Comparison of ENCODE assay signal across 9 cellular contexts in genomic region chr9:21974230-21974541, GRCh38. TPM values are rescaled to one million over a fixed set of nuclear protein-coding genes. Genes with fewer than 3 reads are reported as not detected.
DNase-seq lines count a peak whose midpoint lies in the region; ATAC-seq and TF ChIP-seq lines count a peak whose summit lies in the region.
"Had no signal": no experiment of that assay in that cellular context is flagged by ENCODE, and none has a peak within 500 bp of the region (broad histone marks: within the 10 kb centered on the region; RNA-seq: fewer than 3 reads in every experiment).

No MANE protein-coding gene starts in this region.

- H3K9me3 ChIP-seq in breast epithelium (no peaks in the 10 kb centered on the region), iPS-15b (ENCODE audit: control insufficient read depth, insufficient read depth, low read length) (no peaks in the 10 kb centered on the region), thoracic aorta (no peaks in the 10 kb centered on the region)
- H3K9me3 ChIP-seq: HAP-1 had no signal

- H3K9me3 Mint-ChIP-seq in MCF 10A (ENCODE audit: unreplicated experiment), result no peaks in the 10 kb centered on the region
- H3K9me3 Mint-ChIP-seq in activated CD4-positive, alpha-beta memory T cell treated with anti-CD3 and anti-CD28 coated beads for 36 hours, result peaks cover 3% of the 10 kb centered on the region

- no peak overlapping the region for H3K9ac ChIP-seq in iPS-15b (ENCODE audit: low read depth, low read length)

- H3K27me3 Mint-ChIP-seq in MCF 10A (ENCODE audit: insufficient read depth, unreplicated experiment), result no peaks in the 10 kb centered on the region
- peaks cover 70% of the 10 kb centered on the region for H3K27me3 Mint-ChIP-seq in activated CD4-positive, alpha-beta memory T cell treated with anti-CD3 and anti-CD28 coated beads for 36 hours

- H3K4me3 Mint-ChIP-seq in MCF 10A (ENCODE audit: unreplicated experiment), result no peak overlapping the region
- peak overlapping the region; percentile 75 for H3K4me3 Mint-ChIP-seq in activated CD4-positive, alpha-beta memory T cell treated with anti-CD3 and anti-CD28 coated beads for 36 hours

- POLR2A ChIA-PET in MCF 10A (lab: Yijun Ruan, JAX), result no interaction called here
- POLR2A ChIA-PET in activated CD4-positive, alpha-beta memory T cell treated with anti-CD3 and anti-CD28 coated beads for 36 hours (lab: Charles Lee), result no interaction called here

- TF ChIP-seq CTCF in breast epithelium (IDR thresholded peaks at IDR 0.05), result no peak
- no peak for TF ChIP-seq CTCF in MCF 10A (IDR thresholded peaks at IDR 0.05; ENCODE audit: unreplicated experiment)
- TF ChIP-seq CTCF in thoracic aorta (IDR thresholded peaks at IDR 0.05), result no peak

- no peak for ATAC-seq in thoracic aorta (ENCODE audit: insufficient number of reproducible peaks, low FRiP score, low read depth)
- no peak for ATAC-seq in HG02571 (IDR thresholded peaks at IDR 0.05; ENCODE audit: unreplicated experiment)
- ATAC-seq in sciatic nerve, result no peak

- no peak for DNase-seq in breast epithelium (ENCODE audit: low spot score in 2 of 2)
- no peak for DNase-seq in MCF 10A (ENCODE audit: unreplicated experiment)
- DNase-seq in activated CD4-positive, alpha-beta memory T cell treated with anti-CD3 and anti-CD28 coated beads for 36 hours, result no peak
- no peak for DNase-seq in thoracic aorta (ENCODE audit: low spot score)
- DNase-seq in sciatic nerve (ENCODE audit: low spot score), result no peak
- DNase-seq in NCI-H2227 (lab: John Stamatoyannopoulos, UW; ENCODE audit: unreplicated experiment), result no peak

- CTCF ChIA-PET in MCF 10A (lab: Yijun Ruan, JAX), result no interaction called here
- CTCF ChIA-PET in activated CD4-positive, alpha-beta memory T cell treated with anti-CD3 and anti-CD28 coated beads for 36 hours (lab: Charles Lee), result interaction anchor here (1.3 kb wide), 1 partner anchor 34 kb away, joined by 7 read pairs; no protein-coding TSS in a partner anchor

- no peaks in the 10 kb centered on the region for H3K36me3 Mint-ChIP-seq in MCF 10A (ENCODE audit: insufficient read depth, unreplicated experiment)
- peaks cover 2% of the 10 kb centered on the region for H3K36me3 Mint-ChIP-seq in activated CD4-positive, alpha-beta memory T cell treated with anti-CD3 and anti-CD28 coated beads for 36 hours

- peaks cover 4 to 100% of the 10 kb centered on the region in 2 donors for H3K27me3 ChIP-seq in breast epithelium
- H3K27me3 ChIP-seq in iPS-15b (ENCODE audit: control insufficient read depth, insufficient read depth, low read length), result peaks cover 94% of the 10 kb centered on the region
- H3K27me3 ChIP-seq in thoracic aorta (replicated peaks; ENCODE audit: insufficient read depth), result peaks cover 63% of the 10 kb centered on the region

- no TSS peak for BruUV-seq in MCF 10A (replicated peaks; lab: Mats Ljungman, UMichigan)

- no peak for TF ChIP-seq POLR2A in breast epithelium (IDR thresholded peaks at IDR 0.05)

- intact Hi-C loops in breast epithelium (cut with DNase I; ENCODE audit: low total_unique reads) (no loop called here), MCF 10A (cut with micrococcal nuclease) (no loop called here), sciatic nerve (cut with DNase I) (no loop called here)
- intact Hi-C loops in activated CD4-positive, alpha-beta memory T cell treated with anti-CD3 and anti-CD28 coated beads for 36 hours (cut with micrococcal nuclease), result loop anchor here (1.0 to 10.0 kb wide), 3 partner anchors 31 to 1851 kb away; partner anchors contain the start of gene ELAVL2

- no peaks in the 10 kb centered on the region for H3K4me1 Mint-ChIP-seq in MCF 10A (ENCODE audit: insufficient read depth, unreplicated experiment)
- H3K4me1 Mint-ChIP-seq in activated CD4-positive, alpha-beta memory T cell treated with anti-CD3 and anti-CD28 coated beads for 36 hours (ENCODE audit: low read depth), result peaks cover 13% of the 10 kb centered on the region

- H3K27ac ChIP-seq in breast epithelium (no peak overlapping the region), thoracic aorta (no peak overlapping the region)

- peak overlapping the region; percentile 24 to 74 (median 47) for H3K4me3 ChIP-seq in breast epithelium
- peak overlapping the region; percentile 55 for H3K4me3 ChIP-seq in iPS-15b (ENCODE audit: low read depth, low read length)
- peak overlapping the region; percentile 68 for H3K4me3 ChIP-seq in thoracic aorta
- H3K4me3 ChIP-seq: HAP-1 had no signal

- H3K36me3 ChIP-seq in breast epithelium, result no peaks in the 10 kb centered on the region
- H3K36me3 ChIP-seq in iPS-15b (ENCODE audit: control insufficient read depth, insufficient read depth, low read length), result no peaks in the 10 kb centered on the region
- H3K36me3 ChIP-seq in thoracic aorta, result no peaks in the 10 kb centered on the region

- no peak overlapping the region for H3K27ac Mint-ChIP-seq in MCF 10A (ENCODE audit: low read depth, unreplicated experiment)
- no peak overlapping the region for H3K27ac Mint-ChIP-seq in activated CD4-positive, alpha-beta memory T cell treated with anti-CD3 and anti-CD28 coated beads for 36 hours

- H3K4me1 ChIP-seq in breast epithelium (no peaks in the 10 kb centered on the region), iPS-15b (ENCODE audit: control insufficient read depth, insufficient read depth, low read length) (peaks cover 8% of the 10 kb centered on the region), thoracic aorta (ENCODE audit: control insufficient read depth in 1 of 2, low read depth in 2 of 2) (peaks cover 7 to 14% of the 10 kb centered on the region in 2 donors)
- H3K4me1 ChIP-seq: HAP-1 had no signal

RNA-seq across cellular contexts. Expression of gene CDKN2A, which starts 20.0 kb away (rescaled TPM):
- total RNA-seq in breast epithelium (10 to 100 TPM in 1 of 3 donors, 1 to 10 TPM in 1, under 1 TPM in 1; 0.80 to 19.3 (median 3.5) TPM), MCF 10A (2022) (not detected in 2 replicates), thoracic aorta (10 to 100 TPM in 1 of 2 donors, 1 to 10 TPM in 1; 4.1 to 10.3 TPM), sciatic nerve (1.5 TPM)
- 1 to 10 TPM; 3.9 TPM for total RNA-seq in activated CD4-positive, alpha-beta memory T cell treated with anti-CD3 and anti-CD28 coated beads for 36 hours

RNA-seq across cellular contexts. Expression of gene CDKN2B-AS1, which starts 20.4 kb away (rescaled TPM):
- total RNA-seq in breast epithelium, result 1 to 10 TPM; 1.3 to 4.6 (median 3.2) TPM
- total RNA-seq in MCF 10A (2022), result not detected in 2 replicates
- under 1 TPM; 0.59 to 0.87 TPM for total RNA-seq in activated CD4-positive, alpha-beta memory T cell treated with anti-CD3 and anti-CD28 coated beads for 36 hours
- not detected for total RNA-seq in thoracic aorta
- total RNA-seq in sciatic nerve, result 1.4 TPM

RNA-seq across cellular contexts. Expression of gene CDKN2B, which starts 34.9 kb away (rescaled TPM):
- 10 to 100 TPM in 2 of 3 donors, 1 to 10 TPM in 1; 7.3 to 70.1 (median 18.4) TPM for total RNA-seq in breast epithelium
- total RNA-seq in MCF 10A (2022), result not detected in 2 replicates
- total RNA-seq in activated CD4-positive, alpha-beta memory T cell treated with anti-CD3 and anti-CD28 coated beads for 36 hours, result under 1 TPM; 0.05 to 0.10 TPM
- total RNA-seq in thoracic aorta, result 10 to 100 TPM in 1 of 2 donors, 1 to 10 TPM in 1; 2.6 to 10.0 TPM
- 4.0 TPM for total RNA-seq in sciatic nerve
